In the genomic region with DNA sequence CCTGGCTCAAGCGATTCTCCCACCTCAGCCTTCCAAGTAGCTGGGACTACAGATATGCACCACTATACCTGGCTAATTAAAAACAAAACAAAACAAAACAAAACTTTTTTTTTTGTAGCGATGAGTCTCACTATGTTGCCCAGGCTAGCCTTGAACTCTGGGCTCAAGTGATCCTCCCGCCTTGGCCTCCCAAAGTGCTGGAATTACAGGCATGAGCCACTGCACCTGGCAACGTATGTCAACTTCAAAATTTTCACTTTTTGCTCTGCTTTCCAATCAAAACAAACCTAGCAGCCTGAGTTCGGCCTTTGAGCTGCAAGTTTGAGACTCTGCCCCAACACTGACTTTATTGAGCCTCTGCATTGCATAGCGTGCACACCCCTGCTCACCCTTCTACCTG, we compare ENCODE assay signal across 16 cellular contexts. TPM values are rescaled to one million over a fixed set of nuclear protein-coding genes. Genes with fewer than 3 reads are reported as not detected.
DNase-seq lines count a peak whose midpoint lies in the region; ATAC-seq and TF ChIP-seq lines count a peak whose summit lies in the region.
"Had no signal": no experiment of that assay in that cellular context is flagged by ENCODE, and none has a peak within 500 bp of the region (broad histone marks: within the 10 kb centered on the region; RNA-seq: fewer than 3 reads in every experiment).

No MANE protein-coding gene starts in this region.

- CTCF ChIA-PET in MCF 10A (lab: Yijun Ruan, JAX), result interaction anchor here (0.6 kb wide), 1 partner anchor 11 kb away, joined by 6 read pairs; no protein-coding TSS in a partner anchor

- H3K36me3 Mint-ChIP-seq in MCF 10A (ENCODE audit: insufficient read depth, unreplicated experiment) (no peaks in the 10 kb centered on the region), immature natural killer cell (no peaks in the 10 kb centered on the region)
- H3K36me3 Mint-ChIP-seq: activated naive CD4-positive, alpha-beta T cell treated with anti-CD3 and anti-CD28 coated beads, Interleukin-2, amount 50 U/mL, for 72 hours had no signal

- H3K9ac ChIP-seq in MM.1S (ENCODE audit: low read length), result no peak overlapping the region
- H3K9ac ChIP-seq: parathyroid adenoma had no signal

- H3K9me3 Mint-ChIP-seq in MCF 10A (ENCODE audit: unreplicated experiment) (no peaks in the 10 kb centered on the region), immature natural killer cell (no peaks in the 10 kb centered on the region)
- H3K9me3 Mint-ChIP-seq: activated naive CD4-positive, alpha-beta T cell treated with anti-CD3 and anti-CD28 coated beads, Interleukin-2, amount 50 U/mL, for 72 hours; endodermal cell; HFFc6 had no signal

- H3K79me2 ChIP-seq in MM.1S (ENCODE audit: low read length), result peaks cover 1% of the 10 kb centered on the region

- POLR2A ChIA-PET in MCF 10A (lab: Yijun Ruan, JAX), result no interaction called here

- no peaks in the 10 kb centered on the region for H4K20me1 ChIP-seq in MM.1S (ENCODE audit: insufficient read depth, low read length)

- no peaks in the 10 kb centered on the region for H3K27me3 ChIP-seq in breast epithelium
- no peaks in the 10 kb centered on the region for H3K27me3 ChIP-seq in MM.1S (replicated peaks; ENCODE audit: insufficient read depth, low read length)
- H3K27me3 ChIP-seq in left lung, result no peaks in the 10 kb centered on the region

- ATAC-seq in GM21717 (IDR thresholded peaks at IDR 0.05; ENCODE audit: unreplicated experiment) (no peak), GM18909 (IDR thresholded peaks at IDR 0.05; ENCODE audit: poor library complexity, unreplicated experiment) (no peak), left lung (no peak)

- H2AFZ ChIP-seq in MM.1S (ENCODE audit: low read length), result no peak overlapping the region

- intact Hi-C loops in MCF 10A (cut with micrococcal nuclease), result no loop called here
- intact Hi-C loops in breast epithelium (cut with DNase I; ENCODE audit: low total_unique reads), result no loop called here
- intact Hi-C loops in left lung (cut with DNase I), result no loop called here

- peak overlapping the region; percentile 59 for H3K27ac Mint-ChIP-seq in MCF 10A (ENCODE audit: low read depth, unreplicated experiment)
- peak overlapping the region in 4 of 6 donors; percentile 33 to 75 (median 51) for H3K27ac Mint-ChIP-seq in immature natural killer cell
- H3K27ac Mint-ChIP-seq: endodermal cell, HFFc6 had no signal

- TF ChIP-seq POLR2A in breast epithelium (IDR thresholded peaks at IDR 0.05), result no peak

- H3K4me1 ChIP-seq in breast epithelium, result peaks cover 0 to 5% of the 10 kb centered on the region in 2 donors
- peaks cover 20% of the 10 kb centered on the region for H3K4me1 ChIP-seq in MM.1S (ENCODE audit: low read length)
- H3K4me1 ChIP-seq in left lung, result peaks cover 0 to 18% of the 10 kb centered on the region in 2 donors

- H3K4me1 Mint-ChIP-seq in MCF 10A (ENCODE audit: insufficient read depth, unreplicated experiment) (peaks cover 22% of the 10 kb centered on the region), immature natural killer cell (peaks cover 27 to 29% of the 10 kb centered on the region in 2 donors)

- peak overlapping the region in 1 of 2 donors; percentile 58 for H3K27ac ChIP-seq in breast epithelium
- H3K27ac ChIP-seq in MM.1S (ENCODE audit: low read length), result no peak overlapping the region
- H3K27ac ChIP-seq in left lung, result no peak overlapping the region
- H3K27ac ChIP-seq: parathyroid adenoma had no signal

- H3K36me3 ChIP-seq in breast epithelium, result no peaks in the 10 kb centered on the region
- H3K36me3 ChIP-seq in MM.1S (replicated peaks; ENCODE audit: insufficient read depth, low read length), result no peaks in the 10 kb centered on the region
- no peaks in the 10 kb centered on the region for H3K36me3 ChIP-seq in left lung

- H3K27me3 Mint-ChIP-seq in MCF 10A (ENCODE audit: insufficient read depth, unreplicated experiment) (peaks cover under 1% of the 10 kb centered on the region), immature natural killer cell (ENCODE audit: low read depth in 3 of 3) (peaks cover 6 to 14% (median 6%) of the 10 kb centered on the region in 3 donors)

- no peak for DNase-seq in MCF 10A (ENCODE audit: unreplicated experiment)
- DNase-seq in breast epithelium (ENCODE audit: low spot score in 2 of 2), result no peak
- DNase-seq in MM.1S, result no peak
- no peak for DNase-seq in immature natural killer cell
- DNase-seq in NCI-H2029 treated with DMSO at 0.1 percent for 48 hours (lab: John Stamatoyannopoulos, UW), result no peak
- DNase-seq in left lung, result no peak
- DNase-seq: activated CD4-positive, alpha-beta T cell treated with anti-CD3 and anti-CD28 coated beads, Interleukin-2, amount 50 U/mL, for 1 hour; activated T-cell treated with anti-CD3 and anti-CD28 coated beads, Interleukin-2, amount 50 U/mL, for 1 hour; HFFc6; NCI-H1048; substantia nigra had no signal

- peaks cover 12% of the 10 kb centered on the region for H3F3A ChIP-seq in MM.1S (ENCODE audit: insufficient read depth, low read length)

- TF ChIP-seq CTCF in MCF 10A (IDR thresholded peaks at IDR 0.05; ENCODE audit: unreplicated experiment) (no peak), breast epithelium (IDR thresholded peaks at IDR 0.05) (no peak), MM.1S (IDR thresholded peaks at IDR 0.05; ENCODE audit: low read length) (no peak), left lung (IDR thresholded peaks at IDR 0.05) (no peak)

- H3K9me2 ChIP-seq in MM.1S (replicated peaks; ENCODE audit: insufficient read depth, low read length), result no peaks in the 10 kb centered on the region

- BruUV-seq in MCF 10A (replicated peaks; lab: Mats Ljungman, UMichigan), result no TSS peak

- H3K4me2 ChIP-seq in MM.1S (ENCODE audit: low read depth, low read length), result peak overlapping the region; percentile 71; the same call in 1 of the 2 replicates

- H3K4me3 Mint-ChIP-seq in MCF 10A (ENCODE audit: unreplicated experiment) (no peak overlapping the region), immature natural killer cell (peak overlapping the region in 4 of 5 donors; percentile 22 to 70 (median 48))
- H3K4me3 Mint-ChIP-seq: endodermal cell, HFFc6 had no signal

- H3K9me3 ChIP-seq in breast epithelium, result no peaks in the 10 kb centered on the region
- H3K9me3 ChIP-seq in MM.1S (replicated peaks; ENCODE audit: insufficient read depth, low read length), result no peaks in the 10 kb centered on the region
- no peaks in the 10 kb centered on the region for H3K9me3 ChIP-seq in left lung

- H3K4me3 ChIP-seq in breast epithelium (no peak overlapping the region), MM.1S (ENCODE audit: low read length) (no peak overlapping the region), left lung (no peak overlapping the region)

RNA-seq across cellular contexts. Expression of gene RAI1, which starts 4.5 kb away (rescaled TPM):
- 30.4 and 34.6 TPM in 2 replicates for total RNA-seq in MCF 10A (2022)
- 10 to 100 TPM in 2 of 3 donors, 1 to 10 TPM in 1; 5.6 to 25.6 (median 20.6) TPM for total RNA-seq in breast epithelium
- 1 to 10 TPM; 1.5 to 6.2 (median 2.0) TPM for polyA plus RNA-seq in immature natural killer cell
- 10 to 100 TPM; 31.5 to 31.7 TPM for total RNA-seq in left lung
